Comparison of ENCODE assay signal across 2 cellular contexts in the genomic region with DNA sequence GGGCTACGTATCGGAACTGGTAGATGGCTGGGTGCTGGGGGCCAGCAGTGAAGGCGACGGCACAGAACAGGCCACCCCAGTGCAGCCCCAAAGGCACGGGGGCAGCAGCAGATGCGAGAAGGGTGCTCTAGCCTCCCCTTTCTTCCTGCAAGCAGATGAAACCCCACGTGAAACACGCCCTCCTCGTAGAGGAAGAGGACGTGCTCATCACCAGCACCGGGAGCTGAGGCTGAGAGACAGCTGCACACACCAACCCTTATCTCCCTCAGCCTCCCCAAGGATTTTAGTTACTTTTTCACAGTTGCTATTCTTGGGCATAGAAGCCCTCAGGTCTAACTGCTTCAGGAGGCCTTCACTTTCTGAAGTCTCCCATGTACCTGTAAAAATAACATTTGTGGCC.
TF ChIP-seq lines count a peak whose summit lies in the region.

No MANE protein-coding gene starts in this region.

TF ChIP-seq in GM12891, 5 proteins besides CTCF, POLR2A, EP300 and RAD21:
- TF ChIP-seq POU2F2 (IDR thresholded peaks at IDR 0.05; ENCODE audit: low read depth, low read length) (no peak), TAF1 (IDR thresholded peaks at IDR 0.05; ENCODE audit: low read depth, low read length) (no peak), SPI1 (IDR thresholded peaks at IDR 0.05; ENCODE audit: low read depth, low read length) (no peak), POLR2AphosphoS5 (IDR thresholded peaks at IDR 0.05; ENCODE audit: low read depth, low read length) (no peak), PAX5 (IDR thresholded peaks at IDR 0.05; ENCODE audit: insufficient read depth, low read length, severe bottlenecking) (no peak)

TF ChIP-seq in HepG2, 621 proteins besides CTCF, POLR2A, EP300 and RAD21:
- TF ChIP-seq ZNF407 (CRISPR knock-in tag; IDR thresholded peaks at IDR 0.05; ENCODE audit: not compliant biosample characterization) (no peak), MEF2D (CRISPR knock-in tag; IDR thresholded peaks at IDR 0.05) (no peak), RBAK (CRISPR knock-in tag; IDR thresholded peaks at IDR 0.05) (no peak), MYNN (CRISPR knock-in tag; IDR thresholded peaks at IDR 0.05; ENCODE audit: low read depth) (no peak), ZNF781 (CRISPR knock-in tag; IDR thresholded peaks at IDR 0.05; ENCODE audit: borderline replicate concordance, not compliant biosample characterization) (no peak), ZFP37 (CRISPR knock-in tag; IDR thresholded peaks at IDR 0.05; ENCODE audit: borderline replicate concordance) (no peak), SMAD9 (CRISPR knock-in tag; IDR thresholded peaks at IDR 0.05) (no peak), ZNF547 (CRISPR knock-in tag; IDR thresholded peaks at IDR 0.05) (no peak), YEATS2 (CRISPR knock-in tag; IDR thresholded peaks at IDR 0.05; ENCODE audit: borderline replicate concordance) (no peak), ZNF607 (CRISPR knock-in tag; IDR thresholded peaks at IDR 0.05; ENCODE audit: borderline replicate concordance) (no peak), NCOA2 (CRISPR knock-in tag; IDR thresholded peaks at IDR 0.05) (no peak), ZNF296 (CRISPR knock-in tag; conservative IDR thresholded peaks at IDR 0.05) (no peak), ZNF570 (CRISPR knock-in tag; IDR thresholded peaks at IDR 0.05; ENCODE audit: borderline replicate concordance) (no peak)
- TF ChIP-seq, protein P1, sequence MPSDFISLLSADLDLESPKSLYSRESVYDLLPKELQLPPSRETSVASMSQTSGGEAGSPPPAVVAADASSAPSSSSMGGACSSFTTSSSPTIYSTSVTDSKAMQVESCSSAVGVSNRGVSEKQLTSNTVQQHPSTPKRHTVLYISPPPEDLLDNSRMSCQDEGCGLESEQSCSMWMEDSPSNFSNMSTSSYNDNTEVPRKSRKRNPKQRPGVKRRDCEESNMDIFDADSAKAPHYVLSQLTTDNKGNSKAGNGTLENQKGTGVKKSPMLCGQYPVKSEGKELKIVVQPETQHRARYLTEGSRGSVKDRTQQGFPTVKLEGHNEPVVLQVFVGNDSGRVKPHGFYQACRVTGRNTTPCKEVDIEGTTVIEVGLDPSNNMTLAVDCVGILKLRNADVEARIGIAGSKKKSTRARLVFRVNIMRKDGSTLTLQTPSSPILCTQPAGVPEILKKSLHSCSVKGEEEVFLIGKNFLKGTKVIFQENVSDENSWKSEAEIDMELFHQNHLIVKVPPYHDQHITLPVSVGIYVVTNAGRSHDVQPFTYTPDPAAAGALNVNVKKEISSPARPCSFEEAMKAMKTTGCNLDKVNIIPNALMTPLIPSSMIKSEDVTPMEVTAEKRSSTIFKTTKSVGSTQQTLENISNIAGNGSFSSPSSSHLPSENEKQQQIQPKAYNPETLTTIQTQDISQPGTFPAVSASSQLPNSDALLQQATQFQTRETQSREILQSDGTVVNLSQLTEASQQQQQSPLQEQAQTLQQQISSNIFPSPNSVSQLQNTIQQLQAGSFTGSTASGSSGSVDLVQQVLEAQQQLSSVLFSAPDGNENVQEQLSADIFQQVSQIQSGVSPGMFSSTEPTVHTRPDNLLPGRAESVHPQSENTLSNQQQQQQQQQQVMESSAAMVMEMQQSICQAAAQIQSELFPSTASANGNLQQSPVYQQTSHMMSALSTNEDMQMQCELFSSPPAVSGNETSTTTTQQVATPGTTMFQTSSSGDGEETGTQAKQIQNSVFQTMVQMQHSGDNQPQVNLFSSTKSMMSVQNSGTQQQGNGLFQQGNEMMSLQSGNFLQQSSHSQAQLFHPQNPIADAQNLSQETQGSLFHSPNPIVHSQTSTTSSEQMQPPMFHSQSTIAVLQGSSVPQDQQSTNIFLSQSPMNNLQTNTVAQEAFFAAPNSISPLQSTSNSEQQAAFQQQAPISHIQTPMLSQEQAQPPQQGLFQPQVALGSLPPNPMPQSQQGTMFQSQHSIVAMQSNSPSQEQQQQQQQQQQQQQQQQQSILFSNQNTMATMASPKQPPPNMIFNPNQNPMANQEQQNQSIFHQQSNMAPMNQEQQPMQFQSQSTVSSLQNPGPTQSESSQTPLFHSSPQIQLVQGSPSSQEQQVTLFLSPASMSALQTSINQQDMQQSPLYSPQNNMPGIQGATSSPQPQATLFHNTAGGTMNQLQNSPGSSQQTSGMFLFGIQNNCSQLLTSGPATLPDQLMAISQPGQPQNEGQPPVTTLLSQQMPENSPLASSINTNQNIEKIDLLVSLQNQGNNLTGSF (CRISPR knock-in tag; IDR thresholded peaks at IDR 0.05) = no peak
- TF ChIP-seq, protein P2, sequence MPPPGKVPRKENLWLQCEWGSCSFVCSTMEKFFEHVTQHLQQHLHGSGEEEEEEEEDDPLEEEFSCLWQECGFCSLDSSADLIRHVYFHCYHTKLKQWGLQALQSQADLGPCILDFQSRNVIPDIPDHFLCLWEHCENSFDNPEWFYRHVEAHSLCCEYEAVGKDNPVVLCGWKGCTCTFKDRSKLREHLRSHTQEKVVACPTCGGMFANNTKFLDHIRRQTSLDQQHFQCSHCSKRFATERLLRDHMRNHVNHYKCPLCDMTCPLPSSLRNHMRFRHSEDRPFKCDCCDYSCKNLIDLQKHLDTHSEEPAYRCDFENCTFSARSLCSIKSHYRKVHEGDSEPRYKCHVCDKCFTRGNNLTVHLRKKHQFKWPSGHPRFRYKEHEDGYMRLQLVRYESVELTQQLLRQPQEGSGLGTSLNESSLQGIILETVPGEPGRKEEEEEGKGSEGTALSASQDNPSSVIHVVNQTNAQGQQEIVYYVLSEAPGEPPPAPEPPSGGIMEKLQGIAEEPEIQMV (CRISPR knock-in tag; IDR thresholded peaks at IDR 0.05; ENCODE audit: low read depth) = no peak
- TF ChIP-seq, protein P3, sequence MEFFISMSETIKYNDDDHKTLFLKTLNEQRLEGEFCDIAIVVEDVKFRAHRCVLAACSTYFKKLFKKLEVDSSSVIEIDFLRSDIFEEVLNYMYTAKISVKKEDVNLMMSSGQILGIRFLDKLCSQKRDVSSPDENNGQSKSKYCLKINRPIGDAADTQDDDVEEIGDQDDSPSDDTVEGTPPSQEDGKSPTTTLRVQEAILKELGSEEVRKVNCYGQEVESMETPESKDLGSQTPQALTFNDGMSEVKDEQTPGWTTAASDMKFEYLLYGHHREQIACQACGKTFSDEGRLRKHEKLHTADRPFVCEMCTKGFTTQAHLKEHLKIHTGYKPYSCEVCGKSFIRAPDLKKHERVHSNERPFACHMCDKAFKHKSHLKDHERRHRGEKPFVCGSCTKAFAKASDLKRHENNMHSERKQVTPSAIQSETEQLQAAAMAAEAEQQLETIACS (CRISPR knock-in tag; IDR thresholded peaks at IDR 0.05) = no peak
